In the genomic region with DNA sequence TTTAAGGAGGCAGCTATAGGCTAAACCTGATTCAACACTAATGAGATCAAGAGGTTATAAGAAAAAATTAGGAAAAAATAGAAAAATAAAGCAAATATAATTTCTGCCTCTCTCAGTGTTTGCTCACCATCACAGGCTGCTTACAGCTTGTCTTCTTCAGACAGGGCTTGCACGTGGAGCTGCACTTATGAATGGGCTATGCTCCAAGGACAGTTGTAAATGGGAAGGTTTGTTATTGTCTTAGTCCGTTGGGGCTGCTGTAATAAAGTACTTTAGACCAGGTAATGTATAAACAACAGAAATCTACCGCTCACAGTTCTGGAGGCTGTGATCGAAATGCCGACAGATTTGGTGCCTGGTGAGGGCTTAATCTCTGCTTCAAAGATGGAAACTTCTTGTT, we compare ENCODE assay signal across 31 cellular contexts.
"Had no signal": no experiment of that assay in that cellular context is flagged by ENCODE, and none has a peak within 500 bp of the region (broad histone marks: within the 10 kb centered on the region; RNA-seq: fewer than 3 reads in every experiment).

No MANE protein-coding gene starts in this region.

- H3K4me1 ChIP-seq: SJCRH30 had no signal

- H3K27me3 ChIP-seq: MG63, SJCRH30 had no signal

- H3K36me3 ChIP-seq: MG63, SJCRH30 had no signal

- DNase-seq: Kasumi-1, KG1, MG63, NCI-H1048, NCI-H1092 treated with DMSO at 0.1 percent for 48 hours, NCI-H1105 treated with DMSO at 0.1 percent for 48 hours, NCI-H1417, NCI-H1436, NCI-H146, NCI-H1694, NCI-H187, NCI-H1930, NCI-H2029 treated with DMSO at 0.1 percent for 48 hours, NCI-H2081 treated with DMSO at 0.1 percent for 48 hours, NCI-H2171 treated with DMSO at 0.1 percent for 48 hours, NCI-H2227 treated with DMSO at 0.1 percent for 48 hours, NCI-H345, NCI-H446, NCI-H510A treated with DMSO at 0.1 percent for 48 hours, NCI-H524 treated with DMSO at 0.1 percent for 48 hours, NCI-H526 treated with DMSO at 0.1 percent for 48 hours, NCI-H774, PC-9, SHP77, SIG-M5, SJCRH30 had no signal

- H3K9me3 ChIP-seq: MG63, SJCRH30 had no signal

- H3K27ac ChIP-seq: PC-9, RWPE1, SJCRH30, SK-N-MC had no signal

- ATAC-seq: Panc1, Right ventricle myocardium inferior, SK-N-SH treated with all-trans-retinoic acid at 6 μM for 48 hours had no signal

- H3K4me3 ChIP-seq: MG63, PC-9, SJCRH30, SK-N-MC had no signal
